1 cellular context compared by ENCODE assay signal in genomic region chr20:34871966-34872603, GRCh38.
TF ChIP-seq lines count a peak whose summit lies in the region.

No MANE protein-coding gene starts in this region.

TF ChIP-seq in SK-N-SH, 30 proteins besides CTCF, POLR2A, EP300 and RAD21 (continued from another document):
- TF ChIP-seq IRF3 (IDR thresholded peaks at IDR 0.05; ENCODE audit: low read depth, low read length), result no peak
- no peak for TF ChIP-seq USF1 (IDR thresholded peaks at IDR 0.05; ENCODE audit: borderline replicate concordance, low read depth)
- TF ChIP-seq SMC3 (IDR thresholded peaks at IDR 0.05; ENCODE audit: low read depth, low read length), result no peak
- TF ChIP-seq FOSL2 (IDR thresholded peaks at IDR 0.05; ENCODE audit: borderline replicate concordance, low read depth), result no peak
- TF ChIP-seq, protein P1, sequence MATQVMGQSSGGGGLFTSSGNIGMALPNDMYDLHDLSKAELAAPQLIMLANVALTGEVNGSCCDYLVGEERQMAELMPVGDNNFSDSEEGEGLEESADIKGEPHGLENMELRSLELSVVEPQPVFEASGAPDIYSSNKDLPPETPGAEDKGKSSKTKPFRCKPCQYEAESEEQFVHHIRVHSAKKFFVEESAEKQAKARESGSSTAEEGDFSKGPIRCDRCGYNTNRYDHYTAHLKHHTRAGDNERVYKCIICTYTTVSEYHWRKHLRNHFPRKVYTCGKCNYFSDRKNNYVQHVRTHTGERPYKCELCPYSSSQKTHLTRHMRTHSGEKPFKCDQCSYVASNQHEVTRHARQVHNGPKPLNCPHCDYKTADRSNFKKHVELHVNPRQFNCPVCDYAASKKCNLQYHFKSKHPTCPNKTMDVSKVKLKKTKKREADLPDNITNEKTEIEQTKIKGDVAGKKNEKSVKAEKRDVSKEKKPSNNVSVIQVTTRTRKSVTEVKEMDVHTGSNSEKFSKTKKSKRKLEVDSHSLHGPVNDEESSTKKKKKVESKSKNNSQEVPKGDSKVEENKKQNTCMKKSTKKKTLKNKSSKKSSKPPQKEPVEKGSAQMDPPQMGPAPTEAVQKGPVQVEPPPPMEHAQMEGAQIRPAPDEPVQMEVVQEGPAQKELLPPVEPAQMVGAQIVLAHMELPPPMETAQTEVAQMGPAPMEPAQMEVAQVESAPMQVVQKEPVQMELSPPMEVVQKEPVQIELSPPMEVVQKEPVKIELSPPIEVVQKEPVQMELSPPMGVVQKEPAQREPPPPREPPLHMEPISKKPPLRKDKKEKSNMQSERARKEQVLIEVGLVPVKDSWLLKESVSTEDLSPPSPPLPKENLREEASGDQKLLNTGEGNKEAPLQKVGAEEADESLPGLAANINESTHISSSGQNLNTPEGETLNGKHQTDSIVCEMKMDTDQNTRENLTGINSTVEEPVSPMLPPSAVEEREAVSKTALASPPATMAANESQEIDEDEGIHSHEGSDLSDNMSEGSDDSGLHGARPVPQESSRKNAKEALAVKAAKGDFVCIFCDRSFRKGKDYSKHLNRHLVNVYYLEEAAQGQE (IDR thresholded peaks at IDR 0.05; ENCODE audit: low read depth, low read length), result no peak
- no peak for TF ChIP-seq MEF2A (IDR thresholded peaks at IDR 0.05; ENCODE audit: borderline replicate concordance, low read depth)
- no peak for TF ChIP-seq RXRA (IDR thresholded peaks at IDR 0.05; ENCODE audit: borderline replicate concordance, low read depth)
- no peak for TF ChIP-seq POLR2AphosphoS5 (IDR thresholded peaks at IDR 0.05; ENCODE audit: low read depth, low read length)
- no peak for TF ChIP-seq EZH2phosphoT487 (IDR thresholded peaks at IDR 0.05; ENCODE audit: borderline replicate concordance, low read depth)
